1 cellular context compared by ENCODE assay signal in the genomic region with DNA sequence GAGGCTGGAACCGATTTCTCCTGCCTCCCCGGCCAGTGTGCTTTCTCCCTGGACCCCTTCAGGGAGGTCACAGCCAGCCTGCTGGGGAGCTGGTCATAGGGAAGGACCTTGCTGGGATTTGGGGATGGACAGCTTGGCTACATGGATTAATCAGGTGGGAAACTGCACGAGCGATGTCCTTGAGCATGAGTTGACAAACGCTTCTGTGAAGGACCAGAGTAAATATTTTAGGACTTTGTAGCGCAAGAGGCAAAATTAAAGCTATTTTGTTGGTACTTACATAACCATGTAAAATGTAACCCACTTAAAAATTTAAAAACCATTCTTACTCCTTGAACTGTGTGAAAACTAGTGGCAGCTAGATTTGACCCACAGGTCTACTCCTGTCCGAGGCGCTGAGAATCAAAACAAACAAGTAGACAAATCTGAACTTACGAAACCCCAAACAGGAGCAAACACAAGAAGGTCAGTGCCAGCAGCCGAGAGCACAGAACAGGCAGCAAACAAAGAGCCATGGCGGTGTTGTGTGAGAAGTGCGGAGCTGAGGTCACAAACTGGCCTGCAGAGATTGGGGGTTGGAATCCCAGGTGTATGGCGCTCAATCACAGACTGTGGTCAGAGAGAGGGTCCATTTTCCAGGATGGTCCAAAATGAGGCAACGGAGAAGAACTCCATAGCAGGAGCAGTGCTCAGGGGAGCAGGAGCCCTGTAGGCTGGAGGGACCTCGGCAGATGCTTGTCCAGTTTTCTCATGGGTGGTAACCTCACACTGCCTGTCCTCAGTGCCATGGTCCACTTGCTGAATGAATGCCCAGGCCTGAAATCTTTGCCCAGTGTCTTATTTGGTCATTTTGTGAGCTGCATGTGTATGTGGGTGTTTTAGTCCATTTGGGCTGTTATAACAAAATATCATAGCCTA.
A peak's percentile ranks its signal among the peaks of the same experiment; 100 is the strongest.
TF ChIP-seq lines count a peak whose summit lies in the region.

No MANE protein-coding gene starts in this region.

TF ChIP-seq in HepG2, 621 proteins besides CTCF, POLR2A, EP300 and RAD21 (continued from another document and continues in another):
- TF ChIP-seq, protein P1, sequence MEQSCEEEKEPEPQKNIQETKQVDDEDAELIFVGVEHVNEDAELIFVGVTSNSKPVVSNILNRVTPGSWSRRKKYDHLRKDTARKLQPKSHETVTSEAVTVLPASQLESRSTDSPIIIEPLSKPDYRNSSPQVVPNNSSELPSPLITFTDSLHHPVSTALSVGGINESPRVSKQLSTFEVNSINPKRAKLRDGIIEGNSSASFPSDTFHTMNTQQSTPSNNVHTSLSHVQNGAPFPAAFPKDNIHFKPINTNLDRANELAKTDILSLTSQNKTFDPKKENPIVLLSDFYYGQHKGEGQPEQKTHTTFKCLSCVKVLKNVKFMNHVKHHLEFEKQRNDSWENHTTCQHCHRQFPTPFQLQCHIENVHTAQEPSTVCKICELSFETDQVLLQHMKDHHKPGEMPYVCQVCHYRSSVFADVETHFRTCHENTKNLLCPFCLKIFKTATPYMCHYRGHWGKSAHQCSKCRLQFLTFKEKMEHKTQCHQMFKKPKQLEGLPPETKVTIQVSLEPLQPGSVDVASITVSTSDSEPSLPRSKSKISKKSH (CRISPR knock-in tag; IDR thresholded peaks at IDR 0.05; ENCODE audit: borderline replicate concordance), result peak; percentile 57; the same call in 1 of the 2 replicates
- TF ChIP-seq ZNF264 (CRISPR knock-in tag; IDR thresholded peaks at IDR 0.05) (0 out of 2 replicates have a peak, but pooled peaks have one; percentile 34), ZBTB42 (CRISPR knock-in tag; IDR thresholded peaks at IDR 0.05) (no peak), SIN3B (IDR thresholded peaks at IDR 0.05; ENCODE audit: low read length) (no peak), ZNF629 (CRISPR knock-in tag; conservative IDR thresholded peaks at IDR 0.05) (peak; percentile 12; the same call in 1 of the 2 replicates), ZSCAN25 (CRISPR knock-in tag; IDR thresholded peaks at IDR 0.05) (no peak), PITX1 (CRISPR knock-in tag; IDR thresholded peaks at IDR 0.05) (peak; percentile 56; the same call in 1 of the 2 replicates), SMAD1 (CRISPR knock-in tag; IDR thresholded peaks at IDR 0.05; ENCODE audit: borderline replicate concordance, low read depth) (0 out of 2 replicates have a peak, but pooled peaks have one; percentile 72), CREM (IDR thresholded peaks at IDR 0.05) (peak; percentile 26; the same call in 1 of the 2 replicates), CREM (CRISPR knock-in tag; IDR thresholded peaks at IDR 0.05) (no peak), HNRNPUL1 (IDR thresholded peaks at IDR 0.05; ENCODE audit: low read depth, low read length) (no peak), BCL6 (CRISPR knock-in tag; IDR thresholded peaks at IDR 0.05) (0 out of 2 replicates have a peak, but pooled peaks have one; percentile 17), ZNF83 (CRISPR knock-in tag; IDR thresholded peaks at IDR 0.05; ENCODE audit: borderline replicate concordance) (no peak), MAF1 (CRISPR knock-in tag; IDR thresholded peaks at IDR 0.05; ENCODE audit: borderline replicate concordance) (no peak), HMG20A (CRISPR knock-in tag; IDR thresholded peaks at IDR 0.05; ENCODE audit: borderline replicate concordance) (peak; percentile 73; the same call in 1 of the 2 replicates), NR2F1 (CRISPR knock-in tag; IDR thresholded peaks at IDR 0.05) (peak; percentile 32 to 37; a peak in 1 of 4 replicates)
- TF ChIP-seq, protein P2, sequence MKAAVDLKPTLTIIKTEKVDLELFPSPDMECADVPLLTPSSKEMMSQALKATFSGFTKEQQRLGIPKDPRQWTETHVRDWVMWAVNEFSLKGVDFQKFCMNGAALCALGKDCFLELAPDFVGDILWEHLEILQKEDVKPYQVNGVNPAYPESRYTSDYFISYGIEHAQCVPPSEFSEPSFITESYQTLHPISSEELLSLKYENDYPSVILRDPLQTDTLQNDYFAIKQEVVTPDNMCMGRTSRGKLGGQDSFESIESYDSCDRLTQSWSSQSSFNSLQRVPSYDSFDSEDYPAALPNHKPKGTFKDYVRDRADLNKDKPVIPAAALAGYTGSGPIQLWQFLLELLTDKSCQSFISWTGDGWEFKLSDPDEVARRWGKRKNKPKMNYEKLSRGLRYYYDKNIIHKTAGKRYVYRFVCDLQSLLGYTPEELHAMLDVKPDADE (CRISPR knock-in tag; IDR thresholded peaks at IDR 0.05), result no peak
- TF ChIP-seq, protein P3, sequence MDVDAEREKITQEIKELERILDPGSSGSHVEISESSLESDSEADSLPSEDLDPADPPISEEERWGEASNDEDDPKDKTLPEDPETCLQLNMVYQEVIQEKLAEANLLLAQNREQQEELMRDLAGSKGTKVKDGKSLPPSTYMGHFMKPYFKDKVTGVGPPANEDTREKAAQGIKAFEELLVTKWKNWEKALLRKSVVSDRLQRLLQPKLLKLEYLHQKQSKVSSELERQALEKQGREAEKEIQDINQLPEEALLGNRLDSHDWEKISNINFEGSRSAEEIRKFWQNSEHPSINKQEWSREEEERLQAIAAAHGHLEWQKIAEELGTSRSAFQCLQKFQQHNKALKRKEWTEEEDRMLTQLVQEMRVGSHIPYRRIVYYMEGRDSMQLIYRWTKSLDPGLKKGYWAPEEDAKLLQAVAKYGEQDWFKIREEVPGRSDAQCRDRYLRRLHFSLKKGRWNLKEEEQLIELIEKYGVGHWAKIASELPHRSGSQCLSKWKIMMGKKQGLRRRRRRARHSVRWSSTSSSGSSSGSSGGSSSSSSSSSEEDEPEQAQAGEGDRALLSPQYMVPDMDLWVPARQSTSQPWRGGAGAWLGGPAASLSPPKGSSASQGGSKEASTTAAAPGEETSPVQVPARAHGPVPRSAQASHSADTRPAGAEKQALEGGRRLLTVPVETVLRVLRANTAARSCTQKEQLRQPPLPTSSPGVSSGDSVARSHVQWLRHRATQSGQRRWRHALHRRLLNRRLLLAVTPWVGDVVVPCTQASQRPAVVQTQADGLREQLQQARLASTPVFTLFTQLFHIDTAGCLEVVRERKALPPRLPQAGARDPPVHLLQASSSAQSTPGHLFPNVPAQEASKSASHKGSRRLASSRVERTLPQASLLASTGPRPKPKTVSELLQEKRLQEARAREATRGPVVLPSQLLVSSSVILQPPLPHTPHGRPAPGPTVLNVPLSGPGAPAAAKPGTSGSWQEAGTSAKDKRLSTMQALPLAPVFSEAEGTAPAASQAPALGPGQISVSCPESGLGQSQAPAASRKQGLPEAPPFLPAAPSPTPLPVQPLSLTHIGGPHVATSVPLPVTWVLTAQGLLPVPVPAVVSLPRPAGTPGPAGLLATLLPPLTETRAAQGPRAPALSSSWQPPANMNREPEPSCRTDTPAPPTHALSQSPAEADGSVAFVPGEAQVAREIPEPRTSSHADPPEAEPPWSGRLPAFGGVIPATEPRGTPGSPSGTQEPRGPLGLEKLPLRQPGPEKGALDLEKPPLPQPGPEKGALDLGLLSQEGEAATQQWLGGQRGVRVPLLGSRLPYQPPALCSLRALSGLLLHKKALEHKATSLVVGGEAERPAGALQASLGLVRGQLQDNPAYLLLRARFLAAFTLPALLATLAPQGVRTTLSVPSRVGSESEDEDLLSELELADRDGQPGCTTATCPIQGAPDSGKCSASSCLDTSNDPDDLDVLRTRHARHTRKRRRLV (CRISPR knock-in tag; IDR thresholded peaks at IDR 0.05), result no peak
- TF ChIP-seq, protein P4, sequence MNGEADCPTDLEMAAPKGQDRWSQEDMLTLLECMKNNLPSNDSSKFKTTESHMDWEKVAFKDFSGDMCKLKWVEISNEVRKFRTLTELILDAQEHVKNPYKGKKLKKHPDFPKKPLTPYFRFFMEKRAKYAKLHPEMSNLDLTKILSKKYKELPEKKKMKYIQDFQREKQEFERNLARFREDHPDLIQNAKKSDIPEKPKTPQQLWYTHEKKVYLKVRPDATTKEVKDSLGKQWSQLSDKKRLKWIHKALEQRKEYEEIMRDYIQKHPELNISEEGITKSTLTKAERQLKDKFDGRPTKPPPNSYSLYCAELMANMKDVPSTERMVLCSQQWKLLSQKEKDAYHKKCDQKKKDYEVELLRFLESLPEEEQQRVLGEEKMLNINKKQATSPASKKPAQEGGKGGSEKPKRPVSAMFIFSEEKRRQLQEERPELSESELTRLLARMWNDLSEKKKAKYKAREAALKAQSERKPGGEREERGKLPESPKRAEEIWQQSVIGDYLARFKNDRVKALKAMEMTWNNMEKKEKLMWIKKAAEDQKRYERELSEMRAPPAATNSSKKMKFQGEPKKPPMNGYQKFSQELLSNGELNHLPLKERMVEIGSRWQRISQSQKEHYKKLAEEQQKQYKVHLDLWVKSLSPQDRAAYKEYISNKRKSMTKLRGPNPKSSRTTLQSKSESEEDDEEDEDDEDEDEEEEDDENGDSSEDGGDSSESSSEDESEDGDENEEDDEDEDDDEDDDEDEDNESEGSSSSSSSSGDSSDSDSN (CRISPR knock-in tag; IDR thresholded peaks at IDR 0.05), result 0 out of 2 replicates have a peak, but pooled peaks have one; percentile 26
- TF ChIP-seq, protein P5, sequence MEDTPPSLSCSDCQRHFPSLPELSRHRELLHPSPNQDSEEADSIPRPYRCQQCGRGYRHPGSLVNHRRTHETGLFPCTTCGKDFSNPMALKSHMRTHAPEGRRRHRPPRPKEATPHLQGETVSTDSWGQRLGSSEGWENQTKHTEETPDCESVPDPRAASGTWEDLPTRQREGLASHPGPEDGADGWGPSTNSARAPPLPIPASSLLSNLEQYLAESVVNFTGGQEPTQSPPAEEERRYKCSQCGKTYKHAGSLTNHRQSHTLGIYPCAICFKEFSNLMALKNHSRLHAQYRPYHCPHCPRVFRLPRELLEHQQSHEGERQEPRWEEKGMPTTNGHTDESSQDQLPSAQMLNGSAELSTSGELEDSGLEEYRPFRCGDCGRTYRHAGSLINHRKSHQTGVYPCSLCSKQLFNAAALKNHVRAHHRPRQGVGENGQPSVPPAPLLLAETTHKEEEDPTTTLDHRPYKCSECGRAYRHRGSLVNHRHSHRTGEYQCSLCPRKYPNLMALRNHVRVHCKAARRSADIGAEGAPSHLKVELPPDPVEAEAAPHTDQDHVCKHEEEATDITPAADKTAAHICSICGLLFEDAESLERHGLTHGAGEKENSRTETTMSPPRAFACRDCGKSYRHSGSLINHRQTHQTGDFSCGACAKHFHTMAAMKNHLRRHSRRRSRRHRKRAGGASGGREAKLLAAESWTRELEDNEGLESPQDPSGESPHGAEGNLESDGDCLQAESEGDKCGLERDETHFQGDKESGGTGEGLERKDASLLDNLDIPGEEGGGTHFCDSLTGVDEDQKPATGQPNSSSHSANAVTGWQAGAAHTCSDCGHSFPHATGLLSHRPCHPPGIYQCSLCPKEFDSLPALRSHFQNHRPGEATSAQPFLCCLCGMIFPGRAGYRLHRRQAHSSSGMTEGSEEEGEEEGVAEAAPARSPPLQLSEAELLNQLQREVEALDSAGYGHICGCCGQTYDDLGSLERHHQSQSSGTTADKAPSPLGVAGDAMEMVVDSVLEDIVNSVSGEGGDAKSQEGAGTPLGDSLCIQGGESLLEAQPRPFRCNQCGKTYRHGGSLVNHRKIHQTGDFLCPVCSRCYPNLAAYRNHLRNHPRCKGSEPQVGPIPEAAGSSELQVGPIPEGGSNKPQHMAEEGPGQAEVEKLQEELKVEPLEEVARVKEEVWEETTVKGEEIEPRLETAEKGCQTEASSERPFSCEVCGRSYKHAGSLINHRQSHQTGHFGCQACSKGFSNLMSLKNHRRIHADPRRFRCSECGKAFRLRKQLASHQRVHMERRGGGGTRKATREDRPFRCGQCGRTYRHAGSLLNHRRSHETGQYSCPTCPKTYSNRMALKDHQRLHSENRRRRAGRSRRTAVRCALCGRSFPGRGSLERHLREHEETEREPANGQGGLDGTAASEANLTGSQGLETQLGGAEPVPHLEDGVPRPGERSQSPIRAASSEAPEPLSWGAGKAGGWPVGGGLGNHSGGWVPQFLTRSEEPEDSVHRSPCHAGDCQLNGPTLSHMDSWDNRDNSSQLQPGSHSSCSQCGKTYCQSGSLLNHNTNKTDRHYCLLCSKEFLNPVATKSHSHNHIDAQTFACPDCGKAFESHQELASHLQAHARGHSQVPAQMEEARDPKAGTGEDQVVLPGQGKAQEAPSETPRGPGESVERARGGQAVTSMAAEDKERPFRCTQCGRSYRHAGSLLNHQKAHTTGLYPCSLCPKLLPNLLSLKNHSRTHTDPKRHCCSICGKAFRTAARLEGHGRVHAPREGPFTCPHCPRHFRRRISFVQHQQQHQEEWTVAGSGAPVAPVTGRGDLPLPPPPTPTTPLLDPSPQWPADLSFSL (CRISPR knock-in tag; IDR thresholded peaks at IDR 0.05), result peak; percentile 74; the same call in 1 of the 2 replicates
- TF ChIP-seq, protein P6, sequence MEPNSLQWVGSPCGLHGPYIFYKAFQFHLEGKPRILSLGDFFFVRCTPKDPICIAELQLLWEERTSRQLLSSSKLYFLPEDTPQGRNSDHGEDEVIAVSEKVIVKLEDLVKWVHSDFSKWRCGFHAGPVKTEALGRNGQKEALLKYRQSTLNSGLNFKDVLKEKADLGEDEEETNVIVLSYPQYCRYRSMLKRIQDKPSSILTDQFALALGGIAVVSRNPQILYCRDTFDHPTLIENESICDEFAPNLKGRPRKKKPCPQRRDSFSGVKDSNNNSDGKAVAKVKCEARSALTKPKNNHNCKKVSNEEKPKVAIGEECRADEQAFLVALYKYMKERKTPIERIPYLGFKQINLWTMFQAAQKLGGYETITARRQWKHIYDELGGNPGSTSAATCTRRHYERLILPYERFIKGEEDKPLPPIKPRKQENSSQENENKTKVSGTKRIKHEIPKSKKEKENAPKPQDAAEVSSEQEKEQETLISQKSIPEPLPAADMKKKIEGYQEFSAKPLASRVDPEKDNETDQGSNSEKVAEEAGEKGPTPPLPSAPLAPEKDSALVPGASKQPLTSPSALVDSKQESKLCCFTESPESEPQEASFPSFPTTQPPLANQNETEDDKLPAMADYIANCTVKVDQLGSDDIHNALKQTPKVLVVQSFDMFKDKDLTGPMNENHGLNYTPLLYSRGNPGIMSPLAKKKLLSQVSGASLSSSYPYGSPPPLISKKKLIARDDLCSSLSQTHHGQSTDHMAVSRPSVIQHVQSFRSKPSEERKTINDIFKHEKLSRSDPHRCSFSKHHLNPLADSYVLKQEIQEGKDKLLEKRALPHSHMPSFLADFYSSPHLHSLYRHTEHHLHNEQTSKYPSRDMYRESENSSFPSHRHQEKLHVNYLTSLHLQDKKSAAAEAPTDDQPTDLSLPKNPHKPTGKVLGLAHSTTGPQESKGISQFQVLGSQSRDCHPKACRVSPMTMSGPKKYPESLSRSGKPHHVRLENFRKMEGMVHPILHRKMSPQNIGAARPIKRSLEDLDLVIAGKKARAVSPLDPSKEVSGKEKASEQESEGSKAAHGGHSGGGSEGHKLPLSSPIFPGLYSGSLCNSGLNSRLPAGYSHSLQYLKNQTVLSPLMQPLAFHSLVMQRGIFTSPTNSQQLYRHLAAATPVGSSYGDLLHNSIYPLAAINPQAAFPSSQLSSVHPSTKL (CRISPR knock-in tag; IDR thresholded peaks at IDR 0.05), result peak; percentile 57
- TF ChIP-seq, protein P7, sequence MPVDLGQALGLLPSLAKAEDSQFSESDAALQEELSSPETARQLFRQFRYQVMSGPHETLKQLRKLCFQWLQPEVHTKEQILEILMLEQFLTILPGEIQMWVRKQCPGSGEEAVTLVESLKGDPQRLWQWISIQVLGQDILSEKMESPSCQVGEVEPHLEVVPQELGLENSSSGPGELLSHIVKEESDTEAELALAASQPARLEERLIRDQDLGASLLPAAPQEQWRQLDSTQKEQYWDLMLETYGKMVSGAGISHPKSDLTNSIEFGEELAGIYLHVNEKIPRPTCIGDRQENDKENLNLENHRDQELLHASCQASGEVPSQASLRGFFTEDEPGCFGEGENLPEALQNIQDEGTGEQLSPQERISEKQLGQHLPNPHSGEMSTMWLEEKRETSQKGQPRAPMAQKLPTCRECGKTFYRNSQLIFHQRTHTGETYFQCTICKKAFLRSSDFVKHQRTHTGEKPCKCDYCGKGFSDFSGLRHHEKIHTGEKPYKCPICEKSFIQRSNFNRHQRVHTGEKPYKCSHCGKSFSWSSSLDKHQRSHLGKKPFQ (CRISPR knock-in tag; IDR thresholded peaks at IDR 0.05; ENCODE audit: insufficient replicate concordance), result no peak
